12 cellular contexts compared by ENCODE assay signal in genomic region chr10:36170943-36171501, GRCh38.
DNase-seq lines count a peak whose midpoint lies in the region; ATAC-seq and TF ChIP-seq lines count a peak whose summit lies in the region.
"Had no signal": no experiment of that assay in that cellular context is flagged by ENCODE, and none has a peak within 500 bp of the region (broad histone marks: within the 10 kb centered on the region; RNA-seq: fewer than 3 reads in every experiment).

No MANE protein-coding gene starts in this region.

- H3K4me1 Mint-ChIP-seq in MCF 10A (ENCODE audit: insufficient read depth, unreplicated experiment) = peaks cover 26% of the 10 kb centered on the region
- H3K4me1 Mint-ChIP-seq in nephron = peaks cover 26% of the 10 kb centered on the region

- H3K4me2 ChIP-seq in PC-3 (ENCODE audit: low read length) = peak overlapping the region; percentile 64
- H3K4me2 ChIP-seq: BLaER1 had no signal

- CTCF ChIA-PET in PC-3 (lab: Charles Lee) = interaction anchor here (0.6 to 3.0 kb wide), 4 partner anchors 208 to 609 kb away, joined by 3 to 23 read pairs (median 6); no protein-coding TSS in a partner anchor
- CTCF ChIA-PET in MCF 10A (lab: Yijun Ruan, JAX) = interaction anchor here (0.6 kb wide), 1 partner anchor 43 kb away, joined by 3 read pairs; no protein-coding TSS in a partner anchor

- no peak for TF ChIP-seq CTCF in PC-3 (conservative IDR thresholded peaks at IDR 0.05; ENCODE audit: low read depth, low read length)
- no peak for TF ChIP-seq CTCF in MCF 10A (IDR thresholded peaks at IDR 0.05; ENCODE audit: unreplicated experiment)
- no peak for TF ChIP-seq CTCF in nephron (IDR thresholded peaks at IDR 0.05; ENCODE audit: unreplicated experiment in 3 of 3)
- no peak for TF ChIP-seq CTCF in tibial artery (IDR thresholded peaks at IDR 0.05)

- DNase-seq in PC-3 (no peak), MCF 10A (ENCODE audit: unreplicated experiment) (no peak), tibial artery (no peak), germinal center (ENCODE audit: low spot score) (no peak), kidney glomerular epithelial cell (lab: John Stamatoyannopoulos, UW) (no peak)
- DNase-seq in activated effector memory CD4-positive, alpha-beta T cell treated with anti-CD3 and anti-CD28 coated beads, Interleukin-2, amount 50 U/mL, for 16 hours = no peak
- DNase-seq: KBM-7, NCI-H1048, NCI-H1694 treated with DMSO at 0.1 percent for 48 hours had no signal

- H3K27me3 Mint-ChIP-seq in MCF 10A (ENCODE audit: insufficient read depth, unreplicated experiment) (no peaks in the 10 kb centered on the region), nephron (ENCODE audit: low read depth) (no peaks in the 10 kb centered on the region)

- peaks cover 26% of the 10 kb centered on the region for H3F3A ChIP-seq in PC-3 (ENCODE audit: low read length, unreplicated experiment)

- H3K27ac Mint-ChIP-seq in MCF 10A (ENCODE audit: low read depth, unreplicated experiment) (peak overlapping the region; percentile 78), nephron (peak overlapping the region; percentile 75 to 81 (median 76))

- H3K36me3 Mint-ChIP-seq in MCF 10A (ENCODE audit: insufficient read depth, unreplicated experiment) (no peaks in the 10 kb centered on the region), nephron (ENCODE audit: low read depth) (no peaks in the 10 kb centered on the region)

- H3K36me3 ChIP-seq in PC-3 (ENCODE audit: low read depth, low read length) (no peaks in the 10 kb centered on the region), tibial artery (no peaks in the 10 kb centered on the region)
- H3K36me3 ChIP-seq: BLaER1 had no signal

- POLR2A ChIA-PET in PC-3 (lab: Charles Lee; ENCODE audit: unreplicated experiment) (interaction anchor here (0.6 to 1.1 kb wide), 2 partner anchors 388 to 536 kb away, joined by 4 to 6 read pairs; no protein-coding TSS in a partner anchor), MCF 10A (lab: Yijun Ruan, JAX) (no interaction called here)

- ATAC-seq in PC-3 = no peak

- no TSS peak for BruUV-seq in PC-3 (replicated peaks; lab: Mats Ljungman, UMichigan)
- no TSS peak for BruUV-seq in MCF 10A (replicated peaks; lab: Mats Ljungman, UMichigan)

- no peaks in the 10 kb centered on the region for H3K79me2 ChIP-seq in PC-3 (ENCODE audit: low read length)

- intact Hi-C loops in PC-3 (cut with micrococcal nuclease) = loop anchor here (5.0 kb wide), 1 partner anchor 506 kb away; no protein-coding TSS in a partner anchor
- intact Hi-C loops in MCF 10A (cut with micrococcal nuclease) = no loop called here
- intact Hi-C loops in tibial artery (cut with DNase I; ENCODE audit: low total_unique reads) = no loop called here

- H4K20me1 ChIP-seq in PC-3 (ENCODE audit: low read length) = no peaks in the 10 kb centered on the region
- H4K20me1 ChIP-seq: BLaER1 had no signal

- H3K27ac ChIP-seq in PC-3 (ENCODE audit: low read length) (peak overlapping the region; percentile 79), tibial artery (peak overlapping the region; percentile 57 to 69)
- H3K27ac ChIP-seq: BLaER1, HL-60 had no signal

- H3K27me3 ChIP-seq in PC-3 (ENCODE audit: low read length) (no peaks in the 10 kb centered on the region), tibial artery (no peaks in the 10 kb centered on the region)
- H3K27me3 ChIP-seq: BLaER1 had no signal

- H3K9me3 Mint-ChIP-seq in MCF 10A (ENCODE audit: unreplicated experiment) (no peaks in the 10 kb centered on the region), nephron (peaks cover 4% of the 10 kb centered on the region)

- H3K4me3 Mint-ChIP-seq in MCF 10A (ENCODE audit: unreplicated experiment) = no peak overlapping the region
- H3K4me3 Mint-ChIP-seq in nephron = peak overlapping the region in 1 of 3 experiments; percentile 16

- no peak overlapping the region for H3K4me3 ChIP-seq in PC-3 (ENCODE audit: low read length)
- no peak overlapping the region for H3K4me3 ChIP-seq in tibial artery
- H3K4me3 ChIP-seq: BLaER1 had no signal

- H3K9me3 ChIP-seq in PC-3 (ENCODE audit: low read length) = no peaks in the 10 kb centered on the region
- H3K9me3 ChIP-seq in tibial artery = no peaks in the 10 kb centered on the region
- H3K9me3 ChIP-seq: BLaER1 had no signal

- H3K9me2 ChIP-seq in PC-3 (replicated peaks; ENCODE audit: low read length) = no peaks in the 10 kb centered on the region

- H3K9ac ChIP-seq in PC-3 (ENCODE audit: low read length) = peak overlapping the region; percentile 65
- H3K9ac ChIP-seq: BLaER1 had no signal

- peak overlapping the region; percentile 65 for H2AFZ ChIP-seq in PC-3 (ENCODE audit: low read length)

- peaks cover 43% of the 10 kb centered on the region for H3K4me1 ChIP-seq in PC-3 (ENCODE audit: insufficient read depth, low read length)
- H3K4me1 ChIP-seq in tibial artery = peaks cover 0 to 25% (median 23%) of the 10 kb centered on the region in 4 donors
